ENCODE assay signal across 20 cellular contexts in the genomic region with DNA sequence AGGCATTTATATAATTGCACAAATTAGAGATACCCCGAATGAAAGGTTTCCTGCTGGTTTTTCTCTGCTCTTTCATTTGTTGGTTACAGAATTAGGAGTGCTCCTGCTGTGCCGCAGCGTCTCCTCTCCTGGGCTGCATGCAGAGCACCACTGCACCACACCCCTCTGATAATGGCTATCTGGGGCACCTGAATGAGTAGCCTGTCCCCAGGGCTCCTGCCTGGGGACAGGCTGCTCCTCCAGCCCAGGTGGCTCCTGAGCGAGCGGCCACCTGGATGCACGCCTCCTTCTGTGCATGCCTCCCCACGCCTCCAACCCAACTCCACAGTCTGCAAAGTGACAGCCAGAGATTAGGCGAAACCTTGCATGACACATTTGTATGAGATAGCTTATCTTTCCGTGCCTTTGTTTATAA.
DNase-seq lines count a peak whose midpoint lies in the region; TF ChIP-seq lines count a peak whose summit lies in the region.
"Had no signal": no experiment of that assay in that cellular context is flagged by ENCODE, and none has a peak within 500 bp of the region (broad histone marks: within the 10 kb centered on the region; RNA-seq: fewer than 3 reads in every experiment).

No MANE protein-coding gene starts in this region.

- H3K9me3 ChIP-seq in esophagus muscularis mucosa (no peaks in the 10 kb centered on the region), OCI-LY7 (ENCODE audit: low read length) (no peaks in the 10 kb centered on the region)
- H3K9me3 ChIP-seq: neutrophil, Peyer's patch, psoas muscle, SJSA1, tibial artery had no signal

- no peaks in the 10 kb centered on the region for H4K20me1 ChIP-seq in OCI-LY7 (ENCODE audit: insufficient read depth, low read length)

- POLR2A ChIA-PET in OCI-LY7 (lab: Charles Lee), result interaction anchor here (0.5 kb wide), 1 partner anchor 447 kb away, joined by 3 read pairs; no protein-coding TSS in a partner anchor

- intact Hi-C loops in esophagus muscularis mucosa (cut with DNase I) (loop anchor here (1.0 kb wide), 1 partner anchor 12 kb away; no protein-coding TSS in a partner anchor), OCI-LY7 (cut with micrococcal nuclease; ENCODE audit: unreplicated experiment) (no loop called here)

- no peak for TF ChIP-seq POLR2A in esophagus muscularis mucosa (IDR thresholded peaks at IDR 0.05; ENCODE audit: low read depth)

- H3K9me2 ChIP-seq in OCI-LY7 (ENCODE audit: insufficient read depth, low read length), result no peaks in the 10 kb centered on the region

- DNase-seq in COR-L47 (lab: John Stamatoyannopoulos, UW) (peak; percentile 84), H7 (peak; percentile 38), NCI-H345 treated with DMSO at 0.1 percent for 48 hours (lab: John Stamatoyannopoulos, UW; ENCODE audit: unreplicated experiment) (peak; percentile 80), esophagus muscularis mucosa (ENCODE audit: extremely low spot score) (peak; percentile 57), OCI-LY7 (ENCODE audit: low spot score) (no peak), activated gamma-delta T cell (lab: John Stamatoyannopoulos, UW) (no peak), T-helper 9 cell (no peak), 8988T (no peak)
- DNase-seq: activated CD4-positive, alpha-beta T cell treated with anti-CD3 and anti-CD28 coated beads, Interleukin-2, amount 50 U/mL, for 1 hour; aorta; Calu3; glutamatergic neuron; kidney glomerular epithelial cell; NCI-H1092 treated with DMSO at 0.1 percent for 48 hours; Peyer's patch; psoas muscle; stimulated activated naive CD8-positive, alpha-beta T cell treated with anti-CD3 and anti-CD28 coated beads, Interleukin-15, amount 100 ng/mL, for 72 hours; tibial artery had no signal

- CTCF ChIA-PET in OCI-LY7 (lab: Charles Lee; ENCODE audit: unreplicated experiment), result no interaction called here

- WGBS in esophagus muscularis mucosa, result 60% methylated on average over 4 of the region's 9 CpGs

- H3K27ac ChIP-seq in esophagus muscularis mucosa (replicated peaks in 1 of 4) (no peak overlapping the region), OCI-LY7 (ENCODE audit: low read depth, low read length, poor library complexity, severe bottlenecking) (no peak overlapping the region)
- H3K27ac ChIP-seq: neutrophil, Peyer's patch, psoas muscle, SJSA1, tibial artery had no signal

- H2AFZ ChIP-seq in OCI-LY7 (ENCODE audit: low read length), result no peak overlapping the region

- TF ChIP-seq EP300 in esophagus muscularis mucosa (IDR thresholded peaks at IDR 0.05), result no peak

- H3K27me3 ChIP-seq in H7 (ENCODE audit: control insufficient read depth, insufficient read depth, low read length) (no peaks in the 10 kb centered on the region), esophagus muscularis mucosa (no peaks in the 10 kb centered on the region)
- H3K27me3 ChIP-seq: neutrophil, Peyer's patch, SJSA1, tibial artery had no signal

- H3K4me1 ChIP-seq in esophagus muscularis mucosa, result peaks cover 3 to 14% (median 9%) of the 10 kb centered on the region in 4 donors
- H3K4me1 ChIP-seq in OCI-LY7 (ENCODE audit: insufficient read depth, low read length, poor library complexity, severe bottlenecking), result no peaks in the 10 kb centered on the region
- H3K4me1 ChIP-seq: Peyer's patch, psoas muscle, tibial artery had no signal

- H3K4me2 ChIP-seq in OCI-LY7 (ENCODE audit: low read length), result no peak overlapping the region

- BruUV-seq in OCI-LY7 (replicated peaks; lab: Mats Ljungman, UMichigan), result no TSS peak

- TF ChIP-seq CTCF in esophagus muscularis mucosa (IDR thresholded peaks at IDR 0.05) (no peak), OCI-LY7 (conservative IDR thresholded peaks at IDR 0.05; ENCODE audit: low read length) (no peak)

- H3K36me3 ChIP-seq in H7 (replicated peaks; ENCODE audit: control insufficient read depth, insufficient read depth, low read length), result no peaks in the 10 kb centered on the region
- H3K36me3 ChIP-seq in esophagus muscularis mucosa, result no peaks in the 10 kb centered on the region
- H3K36me3 ChIP-seq in OCI-LY7 (ENCODE audit: insufficient read depth, low read length), result no peaks in the 10 kb centered on the region
- H3K36me3 ChIP-seq: neutrophil, Peyer's patch, SJSA1, tibial artery had no signal

- H3K4me3 ChIP-seq in H7 (ENCODE audit: insufficient read depth, low read depth, low read length) (no peak overlapping the region), esophagus muscularis mucosa (no peak overlapping the region), OCI-LY7 (ENCODE audit: low read depth, low read length, poor library complexity, severe bottlenecking) (no peak overlapping the region)
- H3K4me3 ChIP-seq: Peyer's patch, psoas muscle, SJSA1, tibial artery had no signal

- H3K79me2 ChIP-seq in OCI-LY7 (ENCODE audit: insufficient read depth, low read depth, low read length), result no peaks in the 10 kb centered on the region

Comparison
In these comparisons a context has a peak if more than half of its experiments do, and no peak if none do; other contexts are left out.
1. DNase-seq: peak in COR-L47 (single experiment), H7 (single experiment), NCI-H345 treated with DMSO at 0.1 percent for 48 hours (single experiment) and esophagus muscularis mucosa (single experiment); none in OCI-LY7 (single experiment), activated gamma-delta T cell (single experiment), T-helper 9 cell (single experiment) and 8988T (single experiment).